In genomic region chr3:48157950-48158376, GRCh38 we compare ENCODE assay signal across 8 cellular contexts. TPM values are rescaled to one million over a fixed set of nuclear protein-coding genes. Genes with fewer than 3 reads are reported as not detected.
DNase-seq lines count a peak whose midpoint lies in the region; ATAC-seq and TF ChIP-seq lines count a peak whose summit lies in the region.

No MANE protein-coding gene starts in this region.

- no peak overlapping the region for H3K27ac Mint-ChIP-seq in activated CD8-positive, alpha-beta memory T cell treated with anti-CD3 and anti-CD28 coated beads, Interleukin-2, amount 10 ng/mL, durations not matched to agents 7 days and 5 days
- no peak overlapping the region for H3K27ac Mint-ChIP-seq in neural crest cell (ENCODE audit: unreplicated experiment)

- no peak overlapping the region for H3K4me3 Mint-ChIP-seq in activated CD8-positive, alpha-beta memory T cell treated with anti-CD3 and anti-CD28 coated beads, Interleukin-2, amount 10 ng/mL, durations not matched to agents 7 days and 5 days
- no peak overlapping the region for H3K4me3 Mint-ChIP-seq in neural crest cell

- H3K27ac ChIP-seq in tibial nerve: no peak overlapping the region

- TF ChIP-seq CTCF in NB4 (IDR thresholded peaks at IDR 0.05; ENCODE audit: low read depth, low read length) (peak; percentile 68), fibroblast of mammary gland (conservative IDR thresholded peaks at IDR 0.05; ENCODE audit: control insufficient read depth, insufficient read depth, low read depth, low read length) (peak; percentile 84), neural crest cell (conservative IDR thresholded peaks at IDR 0.05) (peak; percentile 74), tibial nerve (IDR thresholded peaks at IDR 0.05) (peak; percentile 44 to 74 (median 62))

- H3K9me3 Mint-ChIP-seq in activated CD8-positive, alpha-beta memory T cell treated with anti-CD3 and anti-CD28 coated beads, Interleukin-2, amount 10 ng/mL, durations not matched to agents 7 days and 5 days (ENCODE audit: low read depth): no peaks in the 10 kb centered on the region
- no peaks in the 10 kb centered on the region for H3K9me3 Mint-ChIP-seq in neural crest cell

- no peaks in the 10 kb centered on the region for H3K4me1 ChIP-seq in tibial nerve

- no peak overlapping the region for H3K4me3 ChIP-seq in NB4 (ENCODE audit: low read depth, low read length)
- no peak overlapping the region for H3K4me3 ChIP-seq in fibroblast of mammary gland (ENCODE audit: control insufficient read depth, low read depth, low read length)
- no peak overlapping the region for H3K4me3 ChIP-seq in tibial nerve

- no peaks in the 10 kb centered on the region for H3K4me1 Mint-ChIP-seq in activated CD8-positive, alpha-beta memory T cell treated with anti-CD3 and anti-CD28 coated beads, Interleukin-2, amount 10 ng/mL, durations not matched to agents 7 days and 5 days
- no peaks in the 10 kb centered on the region for H3K4me1 Mint-ChIP-seq in neural crest cell

- no peak for ATAC-seq in activated CD8-positive, alpha-beta memory T cell treated with anti-CD3 and anti-CD28 coated beads, Interleukin-2, amount 10 ng/mL, durations not matched to agents 7 days and 5 days
- ATAC-seq in HG03280 (IDR thresholded peaks at IDR 0.05; ENCODE audit: unreplicated experiment): no peak
- no peak for ATAC-seq in HG03342 (IDR thresholded peaks at IDR 0.05; ENCODE audit: unreplicated experiment)

- peaks cover 39% of the 10 kb centered on the region for H3K36me3 Mint-ChIP-seq in activated CD8-positive, alpha-beta memory T cell treated with anti-CD3 and anti-CD28 coated beads, Interleukin-2, amount 10 ng/mL, durations not matched to agents 7 days and 5 days
- H3K36me3 Mint-ChIP-seq in neural crest cell (ENCODE audit: low read depth): peaks cover 7% of the 10 kb centered on the region

- CTCF ChIA-PET in activated CD8-positive, alpha-beta memory T cell treated with anti-CD3 and anti-CD28 coated beads, Interleukin-2, amount 10 ng/mL, durations not matched to agents 7 days and 5 days (lab: Charles Lee): interaction anchor here (0.7 to 2.7 kb wide), 14 partner anchors 9 to 641 kb away, joined by 3 to 8 read pairs (median 4); no protein-coding TSS in a partner anchor

- H3K27me3 ChIP-seq in tibial nerve: no peaks in the 10 kb centered on the region

- no peaks in the 10 kb centered on the region for H3K36me3 ChIP-seq in tibial nerve

- TF ChIP-seq EP300 in tibial nerve (IDR thresholded peaks at IDR 0.05): no peak

- no peaks in the 10 kb centered on the region for H3K9me3 ChIP-seq in tibial nerve

- peak; percentile 71 for DNase-seq in ELF-1 (ENCODE audit: low read depth, low spot score)
- DNase-seq in NB4 (ENCODE audit: low read depth): peak; percentile 67
- DNase-seq in activated CD8-positive, alpha-beta memory T cell treated with anti-CD3 and anti-CD28 coated beads, Interleukin-2, amount 10 ng/mL, durations not matched to agents 7 days and 5 days: peak; percentile 61
- peak; percentile 74 for DNase-seq in fibroblast of mammary gland (ENCODE audit: low read depth)
- peak; percentile 59 for DNase-seq in neural crest cell (ENCODE audit: low read depth, low spot score)
- DNase-seq in tibial nerve (ENCODE audit: low spot score in 2 of 2): peak; percentile 37 to 40

- TF ChIP-seq POLR2A in NB4 (IDR thresholded peaks at IDR 0.05; ENCODE audit: extremely low read depth, insufficient read length) (no peak), tibial nerve (IDR thresholded peaks at IDR 0.05) (no peak)

- H3K27me3 Mint-ChIP-seq in activated CD8-positive, alpha-beta memory T cell treated with anti-CD3 and anti-CD28 coated beads, Interleukin-2, amount 10 ng/mL, durations not matched to agents 7 days and 5 days: no peaks in the 10 kb centered on the region
- no peaks in the 10 kb centered on the region for H3K27me3 Mint-ChIP-seq in neural crest cell (ENCODE audit: low read depth)

- WGBS in tibial nerve, 2 donors: 41 to 44% methylated on average over 5 of the region's 5 CpGs

RNA-seq across cellular contexts. Expression of gene CDC25A, which starts 30.3 kb away (rescaled TPM):
- 10 to 100 TPM; 33.1 to 39.4 TPM for total RNA-seq in activated CD8-positive, alpha-beta memory T cell treated with anti-CD3 and anti-CD28 coated beads, Interleukin-2, amount 10 ng/mL, durations not matched to agents 7 days and 5 days
- total RNA-seq in neural crest cell: 58.4 and 63.0 TPM in 2 replicates
- total RNA-seq in tibial nerve: 1 to 10 TPM in 2 of 4 donors, under 1 TPM in 1, not detected in 1; 0.44 to 7.1 (median 2.1) TPM
